ENCODE assay signal across 11 cellular contexts in the genomic region with DNA sequence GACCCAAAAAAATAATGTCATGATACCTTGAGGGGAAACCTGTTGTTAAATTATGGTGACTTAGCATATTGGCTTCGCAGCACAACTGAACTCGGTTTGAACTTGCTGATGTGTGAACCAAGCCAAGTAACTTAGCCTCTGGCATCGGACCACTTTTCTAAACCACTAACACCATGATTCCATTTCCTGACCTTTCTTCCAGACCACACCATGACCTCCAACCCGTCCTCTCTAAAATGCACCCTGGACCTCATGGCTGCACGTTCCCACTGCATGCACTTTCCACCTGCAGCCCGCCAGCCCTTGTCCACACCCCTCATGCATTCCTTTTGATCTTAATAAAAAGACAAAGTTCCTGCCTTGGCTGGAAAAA. TPM values are rescaled to one million over a fixed set of nuclear protein-coding genes. Genes with fewer than 3 reads are reported as not detected.
DNase-seq lines count a peak whose midpoint lies in the region; ATAC-seq and TF ChIP-seq lines count a peak whose summit lies in the region.
"Had no signal": no experiment of that assay in that cellular context is flagged by ENCODE, and none has a peak within 500 bp of the region (broad histone marks: within the 10 kb centered on the region; RNA-seq: fewer than 3 reads in every experiment).

No MANE protein-coding gene starts in this region.

- no peak overlapping the region for H3K23ac ChIP-seq in mesendoderm (ENCODE audit: low read length)

- no peaks in the 10 kb centered on the region for H3K9me3 ChIP-seq in CD4-positive, alpha-beta memory T cell (ENCODE audit: control insufficient read depth in 1 of 2, low read length in 2 of 2)
- H3K9me3 ChIP-seq in liver (ENCODE audit: control insufficient read depth in 4 of 4, low read length in 3 of 4), result no peaks in the 10 kb centered on the region

- H3K4me1 Mint-ChIP-seq in CD4-positive, alpha-beta memory T cell, result peaks cover 18 to 27% (median 24%) of the 10 kb centered on the region in 4 donors
- H3K4me1 Mint-ChIP-seq in activated naive CD8-positive, alpha-beta T cell treated with anti-CD3 and anti-CD28 coated beads, Interleukin-2, amount 50 U/mL, for 24 hours, result peaks cover 34% of the 10 kb centered on the region

- no peak overlapping the region for H3K56ac ChIP-seq in mesendoderm (ENCODE audit: low read length)

- TF ChIP-seq RAD21 in liver (IDR thresholded peaks at IDR 0.05), result peak in 1 of 2 donors; percentile 43

- H3K4me1 ChIP-seq in CD4-positive, alpha-beta memory T cell (ENCODE audit: insufficient read depth, low read length), result peaks cover 15% of the 10 kb centered on the region
- H3K4me1 ChIP-seq in liver (ENCODE audit: control insufficient read depth in 4 of 4, insufficient read depth in 4 of 4, low read length in 3 of 4) (peaks cover 2 to 10% (median 6%) of the 10 kb centered on the region in 4 donors), mesendoderm (ENCODE audit: control insufficient read depth, low read depth, low read length) (no peaks in the 10 kb centered on the region)

- H2AK5ac ChIP-seq in mesendoderm (ENCODE audit: low read length), result no peak overlapping the region

- peaks cover 0 to 4% of the 10 kb centered on the region in 2 donors for H3K36me3 Mint-ChIP-seq in CD4-positive, alpha-beta memory T cell
- H3K36me3 Mint-ChIP-seq in activated naive CD8-positive, alpha-beta T cell treated with anti-CD3 and anti-CD28 coated beads, Interleukin-2, amount 50 U/mL, for 24 hours (ENCODE audit: low read depth), result peaks cover 8% of the 10 kb centered on the region

- H4K5ac ChIP-seq in mesendoderm (ENCODE audit: low read length), result no peak overlapping the region

- H3K27me3 Mint-ChIP-seq in CD4-positive, alpha-beta memory T cell, result peaks cover 0 to 2% of the 10 kb centered on the region in 2 donors
- H3K27me3 Mint-ChIP-seq in activated naive CD8-positive, alpha-beta T cell treated with anti-CD3 and anti-CD28 coated beads, Interleukin-2, amount 50 U/mL, for 24 hours, result peaks cover 9% of the 10 kb centered on the region

- H2BK120ac ChIP-seq in mesendoderm (ENCODE audit: low read depth, low read length), result no peak overlapping the region

- no peak overlapping the region for H4K8ac ChIP-seq in mesendoderm (ENCODE audit: low read depth, low read length)

- POLR2A ChIA-PET in CD4-positive, alpha-beta memory T cell (lab: Charles Lee; ENCODE audit: partially characterized antibody), result no interaction called here

- CTCF ChIA-PET in CD4-positive, alpha-beta memory T cell (lab: Charles Lee; ENCODE audit: partially characterized antibody), result no interaction called here

- no peaks in the 10 kb centered on the region for H3K79me2 ChIP-seq in mesendoderm (ENCODE audit: control insufficient read depth, insufficient read depth, low read length)

- no peak overlapping the region for H2BK5ac ChIP-seq in mesendoderm (ENCODE audit: low read length)

- ATAC-seq in activated naive CD8-positive, alpha-beta T cell treated with anti-CD3 and anti-CD28 coated beads, Interleukin-2, amount 50 U/mL, for 24 hours, result peak; percentile 45
- no peak for ATAC-seq in GM19324 (IDR thresholded peaks at IDR 0.05; ENCODE audit: low FRiP score, unreplicated experiment)

- no peak overlapping the region for H3K4me3 ChIP-seq in CD4-positive, alpha-beta memory T cell (ENCODE audit: low read length in 2 of 2)
- H3K4me3 ChIP-seq in liver (ENCODE audit: low read depth in 1 of 3, low read length in 3 of 3) (no peak overlapping the region), mesendoderm (ENCODE audit: low read length) (no peak overlapping the region)

- H3K4me3 Mint-ChIP-seq in CD4-positive, alpha-beta memory T cell, result peak overlapping the region in 6 of 8 donors; percentile 0 to 73 (median 42)
- H3K4me3 Mint-ChIP-seq in activated naive CD8-positive, alpha-beta T cell treated with anti-CD3 and anti-CD28 coated beads, Interleukin-2, amount 50 U/mL, for 24 hours, result peak overlapping the region; percentile 58

- H3K36me3 ChIP-seq in CD4-positive, alpha-beta memory T cell (ENCODE audit: insufficient read depth, low read length), result no peaks in the 10 kb centered on the region
- H3K36me3 ChIP-seq in liver (ENCODE audit: control insufficient read depth in 4 of 4, insufficient read depth in 3 of 4, low read depth in 1 of 4, low read length in 3 of 4) (no peaks in the 10 kb centered on the region), mesendoderm (ENCODE audit: control insufficient read depth, insufficient read depth, low read length) (no peaks in the 10 kb centered on the region)

- H3K27ac ChIP-seq in CD4-positive, alpha-beta memory T cell (ENCODE audit: low read depth, low read length), result no peak overlapping the region
- no peak overlapping the region for H3K27ac ChIP-seq in liver (ENCODE audit: low read depth in 1 of 2, low read length in 2 of 2)
- H3K27ac ChIP-seq in mesendoderm (ENCODE audit: low read depth, low read length), result no peak overlapping the region

- H3K27me3 ChIP-seq in CD4-positive, alpha-beta memory T cell (ENCODE audit: insufficient read depth, low read length), result no peaks in the 10 kb centered on the region
- no peaks in the 10 kb centered on the region for H3K27me3 ChIP-seq in liver (ENCODE audit: control insufficient read depth in 4 of 4, insufficient read depth in 4 of 4, low read length in 3 of 4)
- no peaks in the 10 kb centered on the region for H3K27me3 ChIP-seq in mesendoderm (ENCODE audit: insufficient read depth, low read length, poor library complexity)

- no peak overlapping the region for H3K4me2 ChIP-seq in mesendoderm (ENCODE audit: low read length)

- no peak overlapping the region for H3K18ac ChIP-seq in mesendoderm (ENCODE audit: low read length)

- no peak overlapping the region for H3K9ac ChIP-seq in liver (ENCODE audit: low read depth in 1 of 2, low read length in 2 of 2)
- no peak overlapping the region for H3K9ac ChIP-seq in mesendoderm (ENCODE audit: low read length)

- H3K79me1 ChIP-seq in mesendoderm (ENCODE audit: low read length), result no peaks in the 10 kb centered on the region

- H2BK15ac ChIP-seq in mesendoderm (replicated peaks; ENCODE audit: low read depth), result no peak overlapping the region

- peaks cover 0 to 4% (median 0%) of the 10 kb centered on the region in 8 donors for H3K9me3 Mint-ChIP-seq in CD4-positive, alpha-beta memory T cell
- H3K9me3 Mint-ChIP-seq in activated naive CD8-positive, alpha-beta T cell treated with anti-CD3 and anti-CD28 coated beads, Interleukin-2, amount 50 U/mL, for 24 hours, result peaks cover 14% of the 10 kb centered on the region

- H3K27ac Mint-ChIP-seq in CD4-positive, alpha-beta memory T cell, result peak overlapping the region in 2 of 7 donors; percentile 58 to 76
- H3K27ac Mint-ChIP-seq in activated naive CD8-positive, alpha-beta T cell treated with anti-CD3 and anti-CD28 coated beads, Interleukin-2, amount 50 U/mL, for 24 hours, result peak overlapping the region; percentile 85

- H3K4ac ChIP-seq in mesendoderm (ENCODE audit: low read depth, low read length), result no peak overlapping the region

- 25% methylated on average over 6 of the region's 6 CpGs for WGBS in liver
- WGBS in mesendoderm (ENCODE audit: extremely low coverage, insufficient coverage, low lambda C conversion rate), result no CpG with 5 or more reads among the region's 6 CpGs

- peak in 1 of 5 donors; percentile 10 for DNase-seq in CD4-positive, alpha-beta memory T cell
- DNase-seq in HT1080 (ENCODE audit: low read depth) (peak; percentile 79), DMS153 treated with DMSO at 0.1 percent for 48 hours (lab: John Stamatoyannopoulos, UW; ENCODE audit: unreplicated experiment) (no peak), mesendoderm (no peak), LoVo (ENCODE audit: low spot score) (no peak)
- peak; percentile 30 for DNase-seq in activated naive CD8-positive, alpha-beta T cell treated with anti-CD3 and anti-CD28 coated beads, Interleukin-2, amount 50 U/mL, for 24 hours
- DNase-seq: DMS153, nucleus accumbens had no signal

- intact Hi-C loops in CD4-positive, alpha-beta memory T cell (cut with micrococcal nuclease), result no loop called here

- no peak for TF ChIP-seq CTCF in liver (IDR thresholded peaks at IDR 0.05; ENCODE audit: low read depth, low read length, missing input control)

TF ChIP-seq in liver, 16 proteins besides CTCF, POLR2A, EP300 and RAD21 (continues in another document):
- TF ChIP-seq NR2F2 (IDR thresholded peaks at IDR 0.05) (peak; percentile 53), FOXA1 (IDR thresholded peaks at IDR 0.05) (no peak), HNF4G (IDR thresholded peaks at IDR 0.05) (peak; percentile 73), FOXA2 (IDR thresholded peaks at IDR 0.05) (no peak), EGR1 (IDR thresholded peaks at IDR 0.05; ENCODE audit: low read depth in 2 of 2) (peak in 1 of 2 donors; percentile 31), GABPA (IDR thresholded peaks at IDR 0.05 in 1 of 2, conservative IDR thresholded peaks at IDR 0.05 in 1 of 2) (no peak), HNF4A (conservative IDR thresholded peaks at IDR 0.05) (peak; percentile 66 to 90), MAX (IDR thresholded peaks at IDR 0.05) (peak; percentile 17)
- TF ChIP-seq, protein P1, sequence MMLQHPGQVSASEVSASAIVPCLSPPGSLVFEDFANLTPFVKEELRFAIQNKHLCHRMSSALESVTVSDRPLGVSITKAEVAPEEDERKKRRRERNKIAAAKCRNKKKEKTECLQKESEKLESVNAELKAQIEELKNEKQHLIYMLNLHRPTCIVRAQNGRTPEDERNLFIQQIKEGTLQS (IDR thresholded peaks at IDR 0.05), result no peak

RNA-seq across cellular contexts. Expression of gene DYNLRB2, which starts 29.3 kb away (rescaled TPM):
- total RNA-seq in CD4-positive, alpha-beta memory T cell, result under 1 TPM in 1 of 2 experiments, not detected in 1; 0.78 TPM
- polyA plus RNA-seq in CD4-positive, alpha-beta memory T cell, result not detected
- not detected in 2 replicates for total RNA-seq in HT1080 (2014; rRNA removed; shearing (Covaris generic))
- not detected in 2 replicates for polyA plus RNA-seq in HT1080 (2015; cell fraction: cytosol; rRNA removed)
- polyA plus RNA-seq in HT1080 (2015; cell fraction: nucleus; rRNA removed), result not detected in 2 replicates
- not detected for total RNA-seq in liver
- under 1 TPM; 0.58 to 0.92 TPM for polyA plus RNA-seq in liver
- polyA plus RNA-seq in mesendoderm (2013, experiment 1 of 2), result not detected
- 0.11 TPM for polyA plus RNA-seq in mesendoderm (2013, experiment 2 of 2)
- total RNA-seq: esophagus mucosa had no signal

Comparison
In these comparisons a context has a peak if more than half of its experiments do, and no peak if none do; other contexts are left out.
1. DNase-seq: peak in HT1080 (single experiment) and activated naive CD8-positive, alpha-beta T cell treated with anti-CD3 and anti-CD28 coated beads, Interleukin-2, amount 50 U/mL, for 24 hours (single experiment); none in DMS153 treated with DMSO at 0.1 percent for 48 hours (single experiment), mesendoderm (single experiment) and LoVo (single experiment).